Comparison of ENCODE assay signal across 2 cellular contexts in the genomic region with DNA sequence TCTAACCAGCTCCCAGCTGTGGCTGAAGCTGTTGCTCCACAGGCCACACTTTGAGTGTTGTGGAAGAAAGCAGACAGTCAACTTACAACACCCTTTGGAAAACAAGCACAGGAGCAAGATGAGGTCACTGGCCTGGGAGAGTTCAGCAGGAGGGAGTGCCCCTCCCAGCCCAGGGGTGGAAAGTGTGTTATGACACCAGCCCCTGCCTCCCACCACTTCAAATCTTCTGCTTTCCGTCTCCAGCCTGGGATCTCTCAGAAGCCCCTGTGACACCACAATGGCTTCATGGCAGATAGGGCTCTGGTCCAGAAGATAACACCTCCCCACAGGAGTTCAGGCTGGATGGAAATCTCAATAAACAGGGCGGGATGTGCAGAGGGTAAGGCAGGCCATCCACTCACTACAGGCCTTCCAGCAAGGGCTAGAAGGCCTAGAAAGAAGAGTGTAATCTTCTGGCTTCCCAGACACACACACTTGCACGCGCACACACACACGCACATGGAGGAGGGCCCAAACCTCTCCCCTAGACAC.
TF ChIP-seq lines count a peak whose summit lies in the region.

No MANE protein-coding gene starts in this region.

TF ChIP-seq in HEK293, 187 proteins besides CTCF, POLR2A, EP300 and RAD21:
- TF ChIP-seq GLIS2 (tag by site-specific recombination; IDR thresholded peaks at IDR 0.05), result no peak
- TF ChIP-seq ZNF600 (tag by site-specific recombination; IDR thresholded peaks at IDR 0.05), result 0 out of 2 replicates have a peak, but pooled peaks have one; percentile 11
- no peak for TF ChIP-seq ZNF645 (tag by site-specific recombination; IDR thresholded peaks at IDR 0.05)
- no peak for TF ChIP-seq ZNF777 (tag by site-specific recombination; IDR thresholded peaks at IDR 0.05; ENCODE audit: borderline replicate concordance)
- TF ChIP-seq, protein P1, sequence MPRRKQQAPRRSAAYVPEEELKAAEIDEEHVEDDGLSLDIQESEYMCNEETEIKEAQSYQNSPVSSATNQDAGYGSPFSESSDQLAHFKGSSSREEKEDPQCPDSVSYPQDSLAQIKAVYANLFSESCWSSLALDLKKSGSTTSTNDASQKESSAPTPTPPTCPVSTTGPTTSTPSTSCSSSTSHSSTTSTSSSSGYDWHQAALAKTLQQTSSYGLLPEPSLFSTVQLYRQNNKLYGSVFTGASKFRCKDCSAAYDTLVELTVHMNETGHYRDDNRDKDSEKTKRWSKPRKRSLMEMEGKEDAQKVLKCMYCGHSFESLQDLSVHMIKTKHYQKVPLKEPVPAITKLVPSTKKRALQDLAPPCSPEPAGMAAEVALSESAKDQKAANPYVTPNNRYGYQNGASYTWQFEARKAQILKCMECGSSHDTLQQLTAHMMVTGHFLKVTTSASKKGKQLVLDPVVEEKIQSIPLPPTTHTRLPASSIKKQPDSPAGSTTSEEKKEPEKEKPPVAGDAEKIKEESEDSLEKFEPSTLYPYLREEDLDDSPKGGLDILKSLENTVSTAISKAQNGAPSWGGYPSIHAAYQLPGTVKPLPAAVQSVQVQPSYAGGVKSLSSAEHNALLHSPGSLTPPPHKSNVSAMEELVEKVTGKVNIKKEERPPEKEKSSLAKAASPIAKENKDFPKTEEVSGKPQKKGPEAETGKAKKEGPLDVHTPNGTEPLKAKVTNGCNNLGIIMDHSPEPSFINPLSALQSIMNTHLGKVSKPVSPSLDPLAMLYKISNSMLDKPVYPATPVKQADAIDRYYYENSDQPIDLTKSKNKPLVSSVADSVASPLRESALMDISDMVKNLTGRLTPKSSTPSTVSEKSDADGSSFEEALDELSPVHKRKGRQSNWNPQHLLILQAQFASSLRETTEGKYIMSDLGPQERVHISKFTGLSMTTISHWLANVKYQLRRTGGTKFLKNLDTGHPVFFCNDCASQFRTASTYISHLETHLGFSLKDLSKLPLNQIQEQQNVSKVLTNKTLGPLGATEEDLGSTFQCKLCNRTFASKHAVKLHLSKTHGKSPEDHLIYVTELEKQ (tag by site-specific recombination; IDR thresholded peaks at IDR 0.05; ENCODE audit: borderline replicate concordance), result no peak
- TF ChIP-seq ZNF121 (tag by site-specific recombination; IDR thresholded peaks at IDR 0.05), result no peak
- peak; percentile 52; the same call in 1 of the 2 replicates for TF ChIP-seq ZIC2 (tag by site-specific recombination; IDR thresholded peaks at IDR 0.05)
- no peak for TF ChIP-seq ZNF626 (tag by site-specific recombination; IDR thresholded peaks at IDR 0.05)
- TF ChIP-seq TRIM28 (IDR thresholded peaks at IDR 0.05; ENCODE audit: borderline replicate concordance, low read length), result no peak
- TF ChIP-seq ZNF561 (tag by site-specific recombination; IDR thresholded peaks at IDR 0.05; ENCODE audit: borderline replicate concordance), result no peak

TF ChIP-seq in K562, 482 proteins besides CTCF, POLR2A, EP300 and RAD21 (continues in another document):
- peak; percentile 45; the same call in 1 of the 2 replicates for TF ChIP-seq MYC (IDR thresholded peaks at IDR 0.05; ENCODE audit: low read depth, low read length)
- no peak for TF ChIP-seq MYC (CRISPR knock-in tag; IDR thresholded peaks at IDR 0.05; ENCODE audit: borderline replicate concordance, low read depth)
- TF ChIP-seq PHF21A (IDR thresholded peaks at IDR 0.05; ENCODE audit: borderline replicate concordance, low read depth), result peak; percentile 16; the same call in 1 of the 2 replicates
- no peak for TF ChIP-seq SRSF9 (IDR thresholded peaks at IDR 0.05; ENCODE audit: borderline replicate concordance, low read depth, low read length)
- TF ChIP-seq SMAD3 (CRISPR knock-in tag; conservative IDR thresholded peaks at IDR 0.05), result no peak
- TF ChIP-seq ADNP (tag; IDR thresholded peaks at IDR 0.05), result no peak
- TF ChIP-seq ZNF174 (CRISPR knock-in tag; IDR thresholded peaks at IDR 0.05), result no peak
- peak; percentile 73; the same call in 1 of the 2 replicates for TF ChIP-seq SMARCC2 (IDR thresholded peaks at IDR 0.05; ENCODE audit: low read depth)
- peak; percentile 92 for TF ChIP-seq ZBTB7A (IDR thresholded peaks at IDR 0.05; ENCODE audit: borderline replicate concordance, control insufficient read depth, low read depth, low read length)
- TF ChIP-seq, protein P2, sequence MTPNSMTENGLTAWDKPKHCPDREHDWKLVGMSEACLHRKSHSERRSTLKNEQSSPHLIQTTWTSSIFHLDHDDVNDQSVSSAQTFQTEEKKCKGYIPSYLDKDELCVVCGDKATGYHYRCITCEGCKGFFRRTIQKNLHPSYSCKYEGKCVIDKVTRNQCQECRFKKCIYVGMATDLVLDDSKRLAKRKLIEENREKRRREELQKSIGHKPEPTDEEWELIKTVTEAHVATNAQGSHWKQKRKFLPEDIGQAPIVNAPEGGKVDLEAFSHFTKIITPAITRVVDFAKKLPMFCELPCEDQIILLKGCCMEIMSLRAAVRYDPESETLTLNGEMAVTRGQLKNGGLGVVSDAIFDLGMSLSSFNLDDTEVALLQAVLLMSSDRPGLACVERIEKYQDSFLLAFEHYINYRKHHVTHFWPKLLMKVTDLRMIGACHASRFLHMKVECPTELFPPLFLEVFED (CRISPR knock-in tag; conservative IDR thresholded peaks at IDR 0.05), result no peak
- TF ChIP-seq ZNF175 (CRISPR knock-in tag; IDR thresholded peaks at IDR 0.05; ENCODE audit: low read depth), result no peak
- TF ChIP-seq POLR3G (IDR thresholded peaks at IDR 0.05; ENCODE audit: extremely low read depth, insufficient read length, insufficient replicate concordance), result no peak
- no peak for TF ChIP-seq ZBTB34 (CRISPR knock-in tag; IDR thresholded peaks at IDR 0.05)
- TF ChIP-seq ATF1 (CRISPR knock-in tag; IDR thresholded peaks at IDR 0.05), result no peak
- TF ChIP-seq ATF1 (tag; IDR thresholded peaks at IDR 0.05), result peak; percentile 74
- no peak for TF ChIP-seq SUPT5H (IDR thresholded peaks at IDR 0.05)
- TF ChIP-seq, protein P3, sequence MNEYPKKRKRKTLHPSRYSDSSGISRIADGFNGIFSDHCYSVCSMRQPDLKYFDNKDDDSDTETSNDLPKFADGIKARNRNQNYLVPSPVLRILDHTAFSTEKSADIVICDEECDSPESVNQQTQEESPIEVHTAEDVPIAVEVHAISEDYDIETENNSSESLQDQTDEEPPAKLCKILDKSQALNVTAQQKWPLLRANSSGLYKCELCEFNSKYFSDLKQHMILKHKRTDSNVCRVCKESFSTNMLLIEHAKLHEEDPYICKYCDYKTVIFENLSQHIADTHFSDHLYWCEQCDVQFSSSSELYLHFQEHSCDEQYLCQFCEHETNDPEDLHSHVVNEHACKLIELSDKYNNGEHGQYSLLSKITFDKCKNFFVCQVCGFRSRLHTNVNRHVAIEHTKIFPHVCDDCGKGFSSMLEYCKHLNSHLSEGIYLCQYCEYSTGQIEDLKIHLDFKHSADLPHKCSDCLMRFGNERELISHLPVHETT (CRISPR knock-in tag; conservative IDR thresholded peaks at IDR 0.05 in 1 of 2, IDR thresholded peaks at IDR 0.05 in 1 of 2), result no peak
- no peak for TF ChIP-seq BACH1 (tag; IDR thresholded peaks at IDR 0.05)
- no peak for TF ChIP-seq AFF4 (CRISPR knock-in tag; IDR thresholded peaks at IDR 0.05)
- no peak for TF ChIP-seq ZNF318 (IDR thresholded peaks at IDR 0.05; ENCODE audit: borderline replicate concordance in 1 of 2, low read depth in 1 of 2)
- TF ChIP-seq TBL1XR1 (IDR thresholded peaks at IDR 0.05; ENCODE audit: low read length in 2 of 2), result peak; percentile 79 to 80; a peak in 3 of 4 replicates
- TF ChIP-seq NCOA6 (IDR thresholded peaks at IDR 0.05), result no peak
- TF ChIP-seq, protein P4, sequence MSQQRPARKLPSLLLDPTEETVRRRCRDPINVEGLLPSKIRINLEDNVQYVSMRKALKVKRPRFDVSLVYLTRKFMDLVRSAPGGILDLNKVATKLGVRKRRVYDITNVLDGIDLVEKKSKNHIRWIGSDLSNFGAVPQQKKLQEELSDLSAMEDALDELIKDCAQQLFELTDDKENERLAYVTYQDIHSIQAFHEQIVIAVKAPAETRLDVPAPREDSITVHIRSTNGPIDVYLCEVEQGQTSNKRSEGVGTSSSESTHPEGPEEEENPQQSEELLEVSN (IDR thresholded peaks at IDR 0.05; ENCODE audit: borderline replicate concordance in 1 of 2, extremely low read depth in 1 of 2, insufficient read depth in 1 of 2, insufficient read length in 1 of 2, low read depth in 1 of 2, low read length in 1 of 2, poor library complexity in 1 of 2, severe bottlenecking in 1 of 2), result peak in 1 of 2 experiments; percentile 34
- peak; percentile 60 for TF ChIP-seq KDM5B (IDR thresholded peaks at IDR 0.05; ENCODE audit: insufficient replicate concordance, low read depth, low read length)
- TF ChIP-seq MEIS2 (IDR thresholded peaks at IDR 0.05; ENCODE audit: partially characterized antibody), result peak; percentile 75
